In genomic region chr1:40923511-40924020, GRCh38 we compare ENCODE assay signal across 30 cellular contexts.
"Had no signal": no experiment of that assay in that cellular context is flagged by ENCODE, and none has a peak within 500 bp of the region (broad histone marks: within the 10 kb centered on the region; RNA-seq: fewer than 3 reads in every experiment).

No MANE protein-coding gene starts in this region.

- H3K4me3 Mint-ChIP-seq: activated B cell treated with CpG ODN at 0.5 μM for 24 hours; activated CD4-positive, alpha-beta T cell treated with anti-CD3 and anti-CD28 coated beads for 36 hours; activated naive CD4-positive, alpha-beta T cell treated with anti-CD3 and anti-CD28 coated beads, Interleukin-2, amount 10 ng/mL, durations not matched to agents 7 days and 5 days; activated naive CD8-positive, alpha-beta T cell treated with anti-CD3 and anti-CD28 coated beads, Interleukin-2, amount 50 U/mL, for 24 hours; activated T-cell treated with anti-CD3 and anti-CD28 coated beads, Interleukin-2, amount 50 U/mL, for 4 hours; brain; memory B cell; nephron; stimulated activated naive B cell treated with anti-CD40 and anti-IgM and Interleukin-4, amounts not matched to agents 10 μg/mL and 1 μg/mL and 100 μg/mL, for 72 hours; T-helper 1 cell treated with Interleukin-12 subunit alpha and Interleukin-12 subunit beta and Interleukin-4 antibody, amounts not matched to agents 30 μg/mL and 1 μg/mL, for 36 hours had no signal

- H3K9me3 Mint-ChIP-seq: activated B cell treated with CpG ODN at 0.5 μM for 24 hours; activated naive CD4-positive, alpha-beta T cell treated with anti-CD3 and anti-CD28 coated beads, Interleukin-2, amount 10 ng/mL, durations not matched to agents 7 days and 5 days; activated naive CD8-positive, alpha-beta T cell treated with anti-CD3 and anti-CD28 coated beads, Interleukin-2, amount 50 U/mL, for 24 hours; activated T-cell treated with anti-CD3 and anti-CD28 coated beads, Interleukin-2, amount 50 U/mL, for 4 hours; memory B cell; nephron; stimulated activated naive B cell treated with anti-CD40 and anti-IgM and Interleukin-4, amounts not matched to agents 10 μg/mL and 1 μg/mL and 100 μg/mL, for 72 hours; T-helper 1 cell treated with Interleukin-12 subunit alpha and Interleukin-12 subunit beta and Interleukin-4 antibody, amounts not matched to agents 30 μg/mL and 1 μg/mL, for 36 hours had no signal

- H3K27me3 Mint-ChIP-seq: activated B cell treated with CpG ODN at 0.5 μM for 24 hours; activated naive CD8-positive, alpha-beta T cell treated with anti-CD3 and anti-CD28 coated beads, Interleukin-2, amount 50 U/mL, for 24 hours had no signal

- H3K4me3 ChIP-seq: esophagus squamous epithelium, gastroesophageal sphincter, heart right ventricle, ovary, sigmoid colon, smooth muscle cell, thyroid gland, upper lobe of right lung had no signal

- FAIRE-seq: endothelial cell of umbilical vein had no signal

- H3K4me1 Mint-ChIP-seq: activated B cell treated with CpG ODN at 0.5 μM for 24 hours; activated CD4-positive, alpha-beta T cell treated with anti-CD3 and anti-CD28 coated beads for 36 hours; activated naive CD4-positive, alpha-beta T cell treated with anti-CD3 and anti-CD28 coated beads, Interleukin-2, amount 10 ng/mL, durations not matched to agents 7 days and 5 days; activated naive CD8-positive, alpha-beta T cell treated with anti-CD3 and anti-CD28 coated beads, Interleukin-2, amount 50 U/mL, for 24 hours; memory B cell; nephron had no signal

- H3K9me3 ChIP-seq: esophagus squamous epithelium, gastroesophageal sphincter, heart right ventricle, neutrophil, ovary, sigmoid colon, thyroid gland, upper lobe of right lung had no signal

- H3K27me3 ChIP-seq: esophagus squamous epithelium, gastroesophageal sphincter, heart right ventricle, neutrophil, ovary, sigmoid colon, thyroid gland, upper lobe of right lung had no signal

- H3K27ac ChIP-seq: gastroesophageal sphincter, heart right ventricle, neutrophil, ovary, sigmoid colon, thyroid gland, upper lobe of right lung had no signal

- H3K36me3 ChIP-seq: esophagus squamous epithelium, gastroesophageal sphincter, heart right ventricle, neutrophil, ovary, sigmoid colon, thyroid gland, upper lobe of right lung had no signal

- H3K36me3 Mint-ChIP-seq: activated naive CD4-positive, alpha-beta T cell treated with anti-CD3 and anti-CD28 coated beads, Interleukin-2, amount 10 ng/mL, durations not matched to agents 7 days and 5 days; brain; memory B cell; stimulated activated naive B cell treated with anti-CD40 and anti-IgM and Interleukin-4, amounts not matched to agents 10 μg/mL and 1 μg/mL and 100 μg/mL, for 72 hours had no signal

- ATAC-seq: activated CD4-positive, alpha-beta T cell treated with anti-CD3 and anti-CD28 coated beads for 36 hours; activated naive CD8-positive, alpha-beta T cell treated with anti-CD3 and anti-CD28 coated beads, Interleukin-2, amount 50 U/mL, for 24 hours; activated T-cell treated with anti-CD3 and anti-CD28 coated beads, Interleukin-2, amount 50 U/mL, for 4 hours; gastroesophageal sphincter; left cardiac atrium; stimulated activated naive B cell treated with anti-CD40 and anti-IgM and Interleukin-4, amounts not matched to agents 10 μg/mL and 1 μg/mL and 100 μg/mL, for 72 hours; upper lobe of right lung had no signal

- DNase-seq: activated B cell treated with CpG ODN at 0.5 μM for 24 hours; activated CD4-positive, alpha-beta T cell treated with anti-CD3 and anti-CD28 coated beads for 36 hours; activated CD4-positive, alpha-beta T cell treated with anti-CD3 and anti-CD28 coated beads, Interleukin-2, amount 50 U/mL, for 4 hours; activated CD8-positive, alpha-beta memory T cell treated with anti-CD3 and anti-CD28 coated beads for 24 hours; activated CD8-positive, alpha-beta memory T cell treated with anti-CD3 and anti-CD28 coated beads, Interleukin-2, amount 50 U/mL, for 48 hours; activated naive CD4-positive, alpha-beta T cell treated with anti-CD3 and anti-CD28 coated beads, Interleukin-2, amount 10 ng/mL, durations not matched to agents 7 days and 5 days; activated naive CD8-positive, alpha-beta T cell treated with anti-CD3 and anti-CD28 coated beads, Interleukin-2, amount 50 U/mL, for 24 hours; activated T-cell treated with anti-CD3 and anti-CD28 coated beads, Interleukin-2, amount 50 U/mL, for 4 hours; central memory CD4-positive, alpha-beta T cell; dermis blood vessel endothelial cell; effector memory CD4-positive, alpha-beta T cell; esophagus squamous epithelium; heart right ventricle; islet precursor cell; left cardiac atrium; ovary; stimulated activated CD4-positive, alpha-beta T cell treated with anti-CD3 and anti-CD28 coated beads, Interleukin-2, amount 100 ng/mL, for 48 hours; stimulated activated CD8-positive, alpha-beta memory T cell treated with anti-CD3 and anti-CD28 coated beads, Interleukin-4, amount 100 ng/mL, for 48 hours; stimulated activated naive B cell treated with anti-CD40 and anti-IgM and Interleukin-4, amounts not matched to agents 10 μg/mL and 1 μg/mL and 100 μg/mL, for 72 hours had no signal

- H3K27ac Mint-ChIP-seq: activated B cell treated with CpG ODN at 0.5 μM for 24 hours; activated CD4-positive, alpha-beta T cell treated with anti-CD3 and anti-CD28 coated beads for 36 hours; activated naive CD4-positive, alpha-beta T cell treated with anti-CD3 and anti-CD28 coated beads, Interleukin-2, amount 10 ng/mL, durations not matched to agents 7 days and 5 days; activated naive CD8-positive, alpha-beta T cell treated with anti-CD3 and anti-CD28 coated beads, Interleukin-2, amount 50 U/mL, for 24 hours; brain; memory B cell; nephron; stimulated activated naive B cell treated with anti-CD40 and anti-IgM and Interleukin-4, amounts not matched to agents 10 μg/mL and 1 μg/mL and 100 μg/mL, for 72 hours; T-helper 1 cell treated with Interleukin-12 subunit alpha and Interleukin-12 subunit beta and Interleukin-4 antibody, amounts not matched to agents 30 μg/mL and 1 μg/mL, for 36 hours had no signal

- H3K4me1 ChIP-seq: esophagus squamous epithelium, gastroesophageal sphincter, sigmoid colon, upper lobe of right lung had no signal
